8 cellular contexts compared by ENCODE assay signal in the genomic region with DNA sequence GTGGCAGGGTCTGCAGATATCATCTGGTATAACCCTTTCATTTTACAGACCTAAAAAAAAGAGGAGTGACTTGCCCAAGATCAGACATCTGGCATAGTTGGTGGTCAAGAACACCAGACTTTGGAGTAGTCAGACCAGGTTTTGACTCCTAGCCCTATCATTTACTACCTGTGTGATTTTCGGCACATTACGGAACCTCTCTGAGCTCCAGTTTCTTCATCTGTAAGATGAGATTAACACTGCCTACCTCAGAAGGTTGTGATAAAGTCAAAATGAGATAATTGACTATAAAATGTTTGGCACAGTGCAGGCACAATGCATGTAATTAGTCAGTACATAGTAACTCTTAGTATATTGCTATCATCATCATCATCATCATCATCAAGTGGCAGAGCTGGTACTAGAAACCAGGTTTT. TPM values are rescaled to one million over a fixed set of nuclear protein-coding genes. Genes with fewer than 3 reads are reported as not detected.
A peak's percentile ranks its signal among the peaks of the same experiment; 100 is the strongest.
DNase-seq lines count a peak whose midpoint lies in the region; ATAC-seq and TF ChIP-seq lines count a peak whose summit lies in the region.

No MANE protein-coding gene starts in this region.

- no peaks in the 10 kb centered on the region for H4K20me1 ChIP-seq in fibroblast of lung (ENCODE audit: control insufficient read depth, extremely low read depth, insufficient read depth, low read length)

- H3K9me3 Mint-ChIP-seq in activated T-cell treated with anti-CD3 and anti-CD28 coated beads, Interleukin-2, amount 50 U/mL, for 24 hours: no peaks in the 10 kb centered on the region

- no peaks in the 10 kb centered on the region for H3K36me3 ChIP-seq in fibroblast of lung (ENCODE audit: control insufficient read depth, insufficient read depth, low read length)
- no peaks in the 10 kb centered on the region for H3K36me3 ChIP-seq in gastrocnemius medialis

- intact Hi-C loops in gastrocnemius medialis (cut with DNase I; ENCODE audit: low total_unique reads): loop anchor here (2.0 kb wide), 1 partner anchor 45 kb away; no protein-coding TSS in a partner anchor

- DNase-seq in activated T-cell treated with anti-CD3 and anti-CD28 coated beads, Interleukin-2, amount 50 U/mL, for 24 hours: no peak
- no peak for DNase-seq in activated T-cell treated with anti-CD3 and anti-CD28 coated beads, Interleukin-2, amount 50 U/mL, for 1 hour
- DNase-seq in T-helper 17 cell (no peak), fibroblast of lung (ENCODE audit: low read depth in 2 of 2) (no peak), gastrocnemius medialis (no peak), kidney glomerular epithelial cell (lab: John Stamatoyannopoulos, UW) (no peak), DMS79 (lab: John Stamatoyannopoulos, UW) (no peak)

- in situ Hi-C loops in gastrocnemius medialis (cut with MboI; ENCODE audit: low sequenced_read_pairs in 4 of 4): no loop called here

- H3K27me3 ChIP-seq in fibroblast of lung (ENCODE audit: control insufficient read depth, insufficient read depth, low read length) (peaks cover 3% of the 10 kb centered on the region), gastrocnemius medialis (no peaks in the 10 kb centered on the region)

- no peak for TF ChIP-seq POLR2A in gastrocnemius medialis (IDR thresholded peaks at IDR 0.05)

- TF ChIP-seq CTCF in fibroblast of lung (conservative IDR thresholded peaks at IDR 0.05 in 1 of 2, IDR thresholded peaks at IDR 0.05 in 1 of 2; ENCODE audit: low read depth in 1 of 2, low read length in 2 of 2) (no peak), gastrocnemius medialis (IDR thresholded peaks at IDR 0.05 in 4 of 5, conservative IDR thresholded peaks at IDR 0.05 in 1 of 5) (no peak)

- H3K27me3 Mint-ChIP-seq in activated T-cell treated with anti-CD3 and anti-CD28 coated beads, Interleukin-2, amount 50 U/mL, for 24 hours: peaks cover 9% of the 10 kb centered on the region
- peaks cover 43% of the 10 kb centered on the region for H3K27me3 Mint-ChIP-seq in T-helper 17 cell

- H3K4me2 ChIP-seq in fibroblast of lung (ENCODE audit: extremely low read depth, insufficient read depth, low read length): peak overlapping the region; percentile 93

- ATAC-seq in T-helper 17 cell (no peak), gastrocnemius medialis (no peak), GM18870 (IDR thresholded peaks at IDR 0.05; ENCODE audit: unreplicated experiment) (no peak)

- H3K9me3 ChIP-seq in T-helper 17 cell (ENCODE audit: control insufficient read depth, low read length, poor library complexity, severe bottlenecking) (no peaks in the 10 kb centered on the region), fibroblast of lung (ENCODE audit: control insufficient read depth, insufficient read depth, low read depth, low read length) (no peaks in the 10 kb centered on the region), gastrocnemius medialis (no peaks in the 10 kb centered on the region)

- peaks cover 53% of the 10 kb centered on the region for H3K36me3 Mint-ChIP-seq in activated T-cell treated with anti-CD3 and anti-CD28 coated beads, Interleukin-2, amount 50 U/mL, for 24 hours (ENCODE audit: low read depth)
- H3K36me3 Mint-ChIP-seq in T-helper 17 cell (ENCODE audit: low read depth): peaks cover 4% of the 10 kb centered on the region

- no peak overlapping the region for H2AFZ ChIP-seq in fibroblast of lung (ENCODE audit: low read length)

- H3K27ac Mint-ChIP-seq in activated T-cell treated with anti-CD3 and anti-CD28 coated beads, Interleukin-2, amount 50 U/mL, for 24 hours: peak overlapping the region; percentile 93
- no peak overlapping the region for H3K27ac Mint-ChIP-seq in T-helper 17 cell

- H3K27ac ChIP-seq in fibroblast of lung (ENCODE audit: insufficient read depth, low read length): no peak overlapping the region
- H3K27ac ChIP-seq in gastrocnemius medialis: peak overlapping the region; percentile 86 to 92 (median 88)

- H3K4me1 Mint-ChIP-seq in activated T-cell treated with anti-CD3 and anti-CD28 coated beads, Interleukin-2, amount 50 U/mL, for 24 hours (ENCODE audit: low read depth): peaks cover 60% of the 10 kb centered on the region
- peaks cover 10% of the 10 kb centered on the region for H3K4me1 Mint-ChIP-seq in T-helper 17 cell

- peaks cover 3% of the 10 kb centered on the region for H3K79me2 ChIP-seq in fibroblast of lung (ENCODE audit: control insufficient read depth, insufficient read depth, low read length)

- no peak overlapping the region for H3K9ac ChIP-seq in fibroblast of lung (ENCODE audit: insufficient read depth, low read length)

- H3K4me3 ChIP-seq in fibroblast of lung (replicated peaks in 1 of 4; ENCODE audit: control extremely low read depth in 1 of 4, insufficient read depth in 1 of 4, low read depth in 3 of 4, low read length in 4 of 4): peak overlapping the region; percentile 74 to 89 (median 79)
- peak overlapping the region; percentile 74 to 89 (median 80) for H3K4me3 ChIP-seq in gastrocnemius medialis

- peaks cover 4% of the 10 kb centered on the region for H3K4me1 ChIP-seq in fibroblast of lung (ENCODE audit: control insufficient read depth, extremely low read depth, insufficient read depth, low read length)
- H3K4me1 ChIP-seq in gastrocnemius medialis: peaks cover 24 to 45% of the 10 kb centered on the region in 2 donors

- H3K4me3 Mint-ChIP-seq in activated T-cell treated with anti-CD3 and anti-CD28 coated beads, Interleukin-2, amount 50 U/mL, for 24 hours: peak overlapping the region; percentile 91
- peak overlapping the region; percentile 93 for H3K4me3 Mint-ChIP-seq in T-helper 17 cell

RNA-seq across cellular contexts. Expression of a gene that starts 1.2 kb away (rescaled TPM):
- total RNA-seq in T-helper 17 cell: 1 to 10 TPM in 1 of 2 donors, under 1 TPM in 1; 0.67 to 2.1 TPM
- total RNA-seq in fibroblast of lung: 4.9 and 10.9 TPM in 2 replicates
- polyA plus RNA-seq in fibroblast of lung: 1.9 and 5.3 TPM in 2 replicates
- 1.4 and 3.6 TPM in 2 replicates for polyA plus RNA-seq in fibroblast of lung (2012)
- 2.6 and 9.2 TPM in 2 replicates for polyA minus RNA-seq in fibroblast of lung (ENCODE audit: low replicate concordance)
- total RNA-seq in gastrocnemius medialis: 10 to 100 TPM; 14.3 to 43.9 (median 24.7) TPM
